ENCODE assay signal across 13 cellular contexts in genomic region chr1:101181930-101182329, GRCh38. TPM values are rescaled to one million over a fixed set of nuclear protein-coding genes. Genes with fewer than 3 reads are reported as not detected.
DNase-seq lines count a peak whose midpoint lies in the region; ATAC-seq, FAIRE-seq and TF ChIP-seq lines count a peak whose summit lies in the region.
"Had no signal": no experiment of that assay in that cellular context is flagged by ENCODE, and none has a peak within 500 bp of the region (broad histone marks: within the 10 kb centered on the region; RNA-seq: fewer than 3 reads in every experiment).

No MANE protein-coding gene starts in this region.

- H3K36me3 ChIP-seq in liver (ENCODE audit: control insufficient read depth in 4 of 4, insufficient read depth in 3 of 4, low read depth in 1 of 4, low read length in 3 of 4) (no peaks in the 10 kb centered on the region), HepG2 (replicated peaks in 1 of 2; ENCODE audit: control insufficient read depth in 1 of 2, insufficient read depth in 2 of 2, low read length in 2 of 2) (no peaks in the 10 kb centered on the region), K562 (ENCODE audit: control insufficient read depth, insufficient read depth, low read length) (no peaks in the 10 kb centered on the region), uterus (no peaks in the 10 kb centered on the region)

- H3K4me3 Mint-ChIP-seq in endothelial cell (ENCODE audit: unreplicated experiment), result no peak overlapping the region

- H3K79me2 ChIP-seq in HepG2 (ENCODE audit: insufficient read depth, low read length) (no peaks in the 10 kb centered on the region), K562 (ENCODE audit: control insufficient read depth, insufficient read depth, low read length) (no peaks in the 10 kb centered on the region)

- H3K4me1 ChIP-seq in liver (ENCODE audit: control insufficient read depth in 4 of 4, insufficient read depth in 4 of 4, low read length in 3 of 4), result peaks cover 0 to 3% (median 1%) of the 10 kb centered on the region in 4 donors
- H3K4me1 ChIP-seq in HepG2 (ENCODE audit: insufficient read depth, low read length), result no peaks in the 10 kb centered on the region
- H3K4me1 ChIP-seq in K562 (replicated peaks in 1 of 2; ENCODE audit: control insufficient read depth in 2 of 2, insufficient read depth in 2 of 2, low read length in 2 of 2), result no peaks in the 10 kb centered on the region
- H3K4me1 ChIP-seq in uterus, result no peaks in the 10 kb centered on the region

- BruUV-seq in HepG2 (replicated peaks; lab: Mats Ljungman, UMichigan), result no TSS peak
- BruUV-seq in K562 (replicated peaks; lab: Mats Ljungman, UMichigan), result no TSS peak

- TF ChIP-seq EP300 in HepG2 (IDR thresholded peaks at IDR 0.05; ENCODE audit: low read depth in 2 of 2, low read length in 2 of 2) (no peak), HepG2 (CRISPR knock-in tag; IDR thresholded peaks at IDR 0.05; ENCODE audit: borderline replicate concordance) (no peak), K562 (IDR thresholded peaks at IDR 0.05; ENCODE audit: low read length) (no peak)

- H3K9me3 ChIP-seq in liver (ENCODE audit: control insufficient read depth in 4 of 4, low read length in 3 of 4) (no peaks in the 10 kb centered on the region), HepG2 (ENCODE audit: low read length) (no peaks in the 10 kb centered on the region), K562 (replicated peaks; ENCODE audit: control insufficient read depth, insufficient read depth, low read depth, low read length) (no peaks in the 10 kb centered on the region), uterus (no peaks in the 10 kb centered on the region)

- H3K27me3 Mint-ChIP-seq in endothelial cell (ENCODE audit: unreplicated experiment), result no peaks in the 10 kb centered on the region

- peaks cover 10% of the 10 kb centered on the region for H3K4me1 Mint-ChIP-seq in endothelial cell (ENCODE audit: unreplicated experiment)

- FAIRE-seq in HepG2 (lab: Jason Lieb, UNC) (no peak), K562 (lab: Jason Lieb, UNC) (no peak)

- no peak for DNase-seq in HepG2 (ENCODE audit: low spot score)
- DNase-seq in K562 (ENCODE audit: extremely low read depth in 1 of 4, low spot score in 3 of 4), result no peak
- no peak for DNase-seq in left lobe of liver (ENCODE audit: low spot score)
- DNase-seq in uterus, result peak in 1 of 2 donors; percentile 28
- no peak for DNase-seq in endothelial cell (ENCODE audit: low spot score)
- no peak for DNase-seq in LoVo (ENCODE audit: low spot score)
- no peak for DNase-seq in ureter (ENCODE audit: low spot score)
- DNase-seq: AML-193, erythroblast, KG1, OCI-M1 had no signal

- no peaks in the 10 kb centered on the region for H3K9me1 ChIP-seq in K562 (ENCODE audit: control insufficient read depth, insufficient read depth, low read length)

- H3K4me3 ChIP-seq in liver (ENCODE audit: low read depth in 1 of 3, low read length in 3 of 3) (no peak overlapping the region), HepG2 (replicated peaks in 1 of 3; ENCODE audit: insufficient read depth in 1 of 3, low read depth in 2 of 3, low read length in 3 of 3) (no peak overlapping the region), K562 (no peak overlapping the region), uterus (no peak overlapping the region)

- H4K20me1 ChIP-seq in HepG2 (ENCODE audit: insufficient read depth, low read length) (no peaks in the 10 kb centered on the region), K562 (replicated peaks; ENCODE audit: control insufficient read depth, insufficient read depth, low read length) (no peaks in the 10 kb centered on the region)

- H3K4me2 ChIP-seq in HepG2 (ENCODE audit: low read depth, low read length), result no peak overlapping the region
- no peak overlapping the region for H3K4me2 ChIP-seq in K562 (ENCODE audit: insufficient read depth, low read length)

- TF ChIP-seq POLR2A in HepG2 (IDR thresholded peaks at IDR 0.05; ENCODE audit: insufficient read depth in 1 of 2, low read depth in 2 of 2, low read length in 2 of 2) (no peak), K562 (conservative IDR thresholded peaks at IDR 0.05) (no peak), uterus (IDR thresholded peaks at IDR 0.05) (peak in 1 of 2 donors; percentile 18)

- CTCF ChIA-PET in HepG2 (lab: Yijun Ruan, JAX; ENCODE audit: low intra/inter-chr PET ratio, low total read pairs), result no interaction called here
- CTCF ChIA-PET in K562 (lab: Yijun Ruan, JAX; ENCODE audit: low intra/inter-chr PET ratio), result no interaction called here

- no peak overlapping the region for H3K27ac ChIP-seq in liver (ENCODE audit: low read depth in 1 of 2, low read length in 2 of 2)
- no peak overlapping the region for H3K27ac ChIP-seq in HepG2 (ENCODE audit: extremely low read length, insufficient read depth, low read length)
- no peak overlapping the region for H3K27ac ChIP-seq in K562 (ENCODE audit: extremely low read depth, low read depth, low read length)
- peak overlapping the region; percentile 33 to 58 for H3K27ac ChIP-seq in uterus

- TF ChIP-seq CTCF in liver (IDR thresholded peaks at IDR 0.05; ENCODE audit: low read depth, low read length, missing input control) (no peak), HepG2 (CRISPR knock-in tag; IDR thresholded peaks at IDR 0.05) (no peak), K562 (IDR thresholded peaks at IDR 0.05 in 2 of 3, conservative IDR thresholded peaks at IDR 0.05 in 1 of 3; ENCODE audit: insufficient read depth in 2 of 3, low read depth in 1 of 3, low read length in 3 of 3) (no peak), uterus (IDR thresholded peaks at IDR 0.05) (no peak), endothelial cell (IDR thresholded peaks at IDR 0.05; ENCODE audit: unreplicated experiment) (no peak)

- intact Hi-C loops in HepG2 (cut with micrococcal nuclease; ENCODE audit: unreplicated experiment), result no loop called here
- intact Hi-C loops in K562 (cut with micrococcal nuclease), result no loop called here
- intact Hi-C loops in uterus (cut with DNase I; ENCODE audit: low total_unique reads), result no loop called here

- in situ Hi-C loops in HepG2 (cut with HindIII; ENCODE audit: extremely low pct_ligation_motif_present, low pct_unique_long_range_greater_than_20kb) (no loop called here), K562 (cut with MboI) (no loop called here)

- ATAC-seq in HepG2 (no peak), K562 (no peak), left lobe of liver (peak; percentile 53)

- no peaks in the 10 kb centered on the region for H3K27me3 ChIP-seq in liver (ENCODE audit: control insufficient read depth in 4 of 4, insufficient read depth in 4 of 4, low read length in 3 of 4)
- no peaks in the 10 kb centered on the region; a peak in 1 of 5 replicates for H3K27me3 ChIP-seq in HepG2 (ENCODE audit: control insufficient read depth in 1 of 2, insufficient read depth in 2 of 2, low read length in 2 of 2)
- H3K27me3 ChIP-seq in K562 (ENCODE audit: control insufficient read depth in 2 of 2, insufficient read depth in 2 of 2, low read length in 2 of 2), result no peaks in the 10 kb centered on the region
- no peaks in the 10 kb centered on the region for H3K27me3 ChIP-seq in uterus

- TF ChIP-seq RAD21 in liver (IDR thresholded peaks at IDR 0.05) (no peak), HepG2 (CRISPR knock-in tag; IDR thresholded peaks at IDR 0.05) (no peak), K562 (CRISPR knock-in tag; conservative IDR thresholded peaks at IDR 0.05 in 1 of 2, IDR thresholded peaks at IDR 0.05 in 1 of 2) (no peak)

- no peak overlapping the region for H3K27ac Mint-ChIP-seq in endothelial cell (ENCODE audit: unreplicated experiment)

- no peaks in the 10 kb centered on the region for H3K9me3 Mint-ChIP-seq in endothelial cell (ENCODE audit: unreplicated experiment)

- POLR2A ChIA-PET in HepG2 (lab: Yijun Ruan, JAX), result no interaction called here
- POLR2A ChIA-PET in K562 (lab: Yijun Ruan, JAX), result interaction anchor here (0.6 kb wide), 1 partner anchor 473 kb away, joined by 3 read pairs; no protein-coding TSS in a partner anchor

- H3K9ac ChIP-seq in liver (ENCODE audit: low read depth in 1 of 2, low read length in 2 of 2) (no peak overlapping the region), HepG2 (ENCODE audit: insufficient read depth, low read depth, low read length) (no peak overlapping the region), K562 (ENCODE audit: insufficient read depth in 1 of 2, low read depth in 2 of 2, low read length in 2 of 2) (no peak overlapping the region)

- H3K36me3 Mint-ChIP-seq in endothelial cell (ENCODE audit: low read depth, unreplicated experiment), result no peaks in the 10 kb centered on the region

- no peak overlapping the region for H2AFZ ChIP-seq in HepG2 (ENCODE audit: low read length)
- H2AFZ ChIP-seq in K562 (ENCODE audit: low read depth, low read length), result no peak overlapping the region

- 84% methylated on average over 5 of the region's 5 CpGs for WGBS in liver
- 32% methylated on average over 5 of the region's 5 CpGs for WGBS in HepG2 (ENCODE audit: low lambda C conversion rate)
- 31% methylated on average over 5 of the region's 5 CpGs for WGBS in K562 (ENCODE audit: insufficient coverage, low coverage, missing lambda C conversion rate)

RNA-seq across cellular contexts. Expression of gene S1PR1, which starts 54.9 kb away (rescaled TPM):
- 10 to 100 TPM; 12.7 to 13.9 TPM for total RNA-seq in liver
- polyA plus RNA-seq in liver, result 1 to 10 TPM; 7.8 to 9.4 TPM
- not detected in 2 replicates for total RNA-seq in HepG2 (2016; rRNA removed; fragmentation: Illumina TruSeq; extraction: Trizol)
- total RNA-seq in HepG2 (2016; cell fraction: cytosol; rRNA removed; fragmentation: Illumina TruSeq; extraction: Trizol; ENCODE audit: low read depth), result not detected in 2 replicates
- total RNA-seq in HepG2 (2016; cell fraction: insoluble cytoplasmic fraction; rRNA removed; fragmentation: Illumina TruSeq; extraction: Trizol), result not detected in 2 replicates
- total RNA-seq in HepG2 (2016; cell fraction: membrane; rRNA removed; fragmentation: Illumina TruSeq; extraction: Trizol), result not detected in 2 replicates
- not detected in 2 replicates for total RNA-seq in HepG2 (2016; cell fraction: nucleus; rRNA removed; fragmentation: Illumina TruSeq; extraction: Trizol)
- not detected in 2 replicates for polyA plus RNA-seq in HepG2 (2011; rRNA removed)
- polyA plus RNA-seq in HepG2 (2011; cell fraction: cytosol; rRNA removed), result not detected in 2 replicates
- polyA plus RNA-seq in HepG2 (2011; cell fraction: nucleus; rRNA removed), result not detected in 2 replicates
- polyA plus RNA-seq in HepG2 (2012), result not detected in 2 replicates
- polyA plus RNA-seq in HepG2 (2016; cell fraction: cytosol; fragmentation: Illumina TruSeq; extraction: Trizol; ENCODE audit: low read depth), result not detected in 2 replicates
- not detected in 2 replicates for polyA plus RNA-seq in HepG2 (2016; cell fraction: insoluble cytoplasmic fraction; fragmentation: Illumina TruSeq; extraction: Trizol; ENCODE audit: low read depth)
- polyA plus RNA-seq in HepG2 (2016; cell fraction: membrane; fragmentation: Illumina TruSeq; extraction: Trizol; ENCODE audit: low read depth), result not detected in 2 replicates
- polyA plus RNA-seq in HepG2 (2016; cell fraction: nucleus; fragmentation: Illumina TruSeq; extraction: Trizol; ENCODE audit: insufficient read depth, low read depth), result not detected in 2 replicates
- 0.33 TPM in 1 of 2 replicates, not detected in the other for polyA minus RNA-seq in HepG2 (2011; rRNA and poly(A)+ RNA removed; ENCODE audit: low replicate concordance)
- polyA minus RNA-seq in HepG2 (2011; cell fraction: cytosol; rRNA and poly(A)+ RNA removed), result not detected in 2 replicates
- polyA minus RNA-seq in HepG2 (2011; cell fraction: nucleus; rRNA and poly(A)+ RNA removed), result not detected in 2 replicates
- total RNA-seq in K562 (2011; cell fraction: chromatin; rRNA removed; ENCODE audit: low replicate concordance), result 0.93 and 1.5 TPM in 2 replicates
- 0.92 and 1.3 TPM in 2 replicates for total RNA-seq in K562 (2011; cell fraction: nucleolus; rRNA removed)
- total RNA-seq in K562 (2011; cell fraction: nucleoplasm; rRNA removed), result 0.61 and 0.73 TPM in 2 replicates
- 0.36 and 0.41 TPM in 2 replicates for total RNA-seq in K562 (2014; rRNA removed)
- total RNA-seq in K562 (2014; rRNA removed; fragmentation: Illumina TruSeq; extraction: Trizol), result 0.29 and 0.32 TPM in 2 replicates
- total RNA-seq in K562 (2015; rRNA removed; fragmentation: Illumina TruSeq; extraction: Trizol), result 1.2 TPM in 2 replicates
- total RNA-seq in K562 (2021), result 0.73 and 1.1 TPM in 2 replicates
- 0.85 and 1.0 TPM in 2 replicates for polyA plus RNA-seq in K562 (2011; rRNA removed)
- polyA plus RNA-seq in K562 (2011; cell fraction: cytosol; rRNA removed), result 1.4 and 1.7 TPM in 2 replicates
- 2.9 and 4.5 TPM in 2 replicates for polyA plus RNA-seq in K562 (2011; cell fraction: nucleus; rRNA removed)
- polyA plus RNA-seq in K562 (2012), result 1.6 and 1.9 TPM in 2 replicates
- 0.43 and 0.54 TPM in 2 replicates for polyA plus RNA-seq in K562 (2014; fragmentation: Illumina TruSeq; extraction: Trizol)
- polyA plus RNA-seq in K562 (2014; fragmentation: Nextera tagmentation; extraction: Ambion mirVana), result under 1 TPM; 0.22 to 0.51 TPM
- 0.32 and 0.34 TPM in 2 replicates for polyA plus RNA-seq in K562 (2014; rRNA removed)
- 1.7 TPM in 2 replicates for polyA minus RNA-seq in K562 (2011; rRNA and poly(A)+ RNA removed)
- 0.95 TPM in 1 of 2 replicates, not detected in the other for polyA minus RNA-seq in K562 (2011; cell fraction: cytosol; rRNA and poly(A)+ RNA removed)
- polyA minus RNA-seq in K562 (2011; cell fraction: nucleus; rRNA and poly(A)+ RNA removed), result 2.7 and 3.4 TPM in 2 replicates
- 12.1 TPM for total RNA-seq in left lobe of liver
- 10 to 100 TPM; 25.6 to 97.9 (median 64.2) TPM for total RNA-seq in uterus
- 79.1 TPM for total RNA-seq in endothelial cell (ENCODE audit: unreplicated experiment)
- total RNA-seq in ureter, result 38.7 TPM
- polyA plus RNA-seq: neural cell had no signal

Comparison
In these comparisons a context has a peak if more than half of its experiments do, and no peak if none do; other contexts are left out.
1. H3K27ac ChIP-seq: peak in uterus (2 of 2); none in liver (0 of 2), HepG2 (single experiment) and K562 (single experiment).